ENCODE assay signal across 2 cellular contexts in genomic region chr20:51195990-51196389, GRCh38.
TF ChIP-seq lines count a peak whose summit lies in the region.

No MANE protein-coding gene starts in this region.

TF ChIP-seq in HepG2, 621 proteins besides CTCF, POLR2A, EP300 and RAD21 (continued from another document):
- TF ChIP-seq ZFP62 (CRISPR knock-in tag; IDR thresholded peaks at IDR 0.05) = no peak

TF ChIP-seq in K562, 482 proteins besides CTCF, POLR2A, EP300 and RAD21 (continued from another document and continues in another):
- TF ChIP-seq, protein P1, sequence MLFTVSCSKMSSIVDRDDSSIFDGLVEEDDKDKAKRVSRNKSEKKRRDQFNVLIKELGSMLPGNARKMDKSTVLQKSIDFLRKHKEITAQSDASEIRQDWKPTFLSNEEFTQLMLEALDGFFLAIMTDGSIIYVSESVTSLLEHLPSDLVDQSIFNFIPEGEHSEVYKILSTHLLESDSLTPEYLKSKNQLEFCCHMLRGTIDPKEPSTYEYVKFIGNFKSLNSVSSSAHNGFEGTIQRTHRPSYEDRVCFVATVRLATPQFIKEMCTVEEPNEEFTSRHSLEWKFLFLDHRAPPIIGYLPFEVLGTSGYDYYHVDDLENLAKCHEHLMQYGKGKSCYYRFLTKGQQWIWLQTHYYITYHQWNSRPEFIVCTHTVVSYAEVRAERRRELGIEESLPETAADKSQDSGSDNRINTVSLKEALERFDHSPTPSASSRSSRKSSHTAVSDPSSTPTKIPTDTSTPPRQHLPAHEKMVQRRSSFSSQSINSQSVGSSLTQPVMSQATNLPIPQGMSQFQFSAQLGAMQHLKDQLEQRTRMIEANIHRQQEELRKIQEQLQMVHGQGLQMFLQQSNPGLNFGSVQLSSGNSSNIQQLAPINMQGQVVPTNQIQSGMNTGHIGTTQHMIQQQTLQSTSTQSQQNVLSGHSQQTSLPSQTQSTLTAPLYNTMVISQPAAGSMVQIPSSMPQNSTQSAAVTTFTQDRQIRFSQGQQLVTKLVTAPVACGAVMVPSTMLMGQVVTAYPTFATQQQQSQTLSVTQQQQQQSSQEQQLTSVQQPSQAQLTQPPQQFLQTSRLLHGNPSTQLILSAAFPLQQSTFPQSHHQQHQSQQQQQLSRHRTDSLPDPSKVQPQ (CRISPR knock-in tag; IDR thresholded peaks at IDR 0.05; ENCODE audit: borderline replicate concordance) = no peak
- TF ChIP-seq ZNF589 (CRISPR knock-in tag; IDR thresholded peaks at IDR 0.05; ENCODE audit: low read depth) (no peak), CHCHD3 (CRISPR knock-in tag; IDR thresholded peaks at IDR 0.05) (no peak), HMG20A (CRISPR knock-in tag; conservative IDR thresholded peaks at IDR 0.05) (no peak), CHD4 (IDR thresholded peaks at IDR 0.05; ENCODE audit: insufficient read depth, insufficient replicate concordance, low read depth, low read length, poor library complexity, severe bottlenecking) (peak; percentile 88), KLF16 (IDR thresholded peaks at IDR 0.05) (no peak), PHB2 (IDR thresholded peaks at IDR 0.05; ENCODE audit: low read depth) (no peak), NELFE (IDR thresholded peaks at IDR 0.05; ENCODE audit: insufficient read depth, insufficient read length) (no peak), MNT (conservative IDR thresholded peaks at IDR 0.05) (no peak), POLR2AphosphoS5 (IDR thresholded peaks at IDR 0.05; ENCODE audit: control insufficient read depth, insufficient read depth, low read depth, low read length) (no peak), MBD2 (IDR thresholded peaks at IDR 0.05; ENCODE audit: borderline replicate concordance, low read depth) (no peak), TCF7L2 (IDR thresholded peaks at IDR 0.05; ENCODE audit: low read depth, low read length) (no peak), ZNF449 (CRISPR knock-in tag; IDR thresholded peaks at IDR 0.05) (no peak), NR2F6 (CRISPR knock-in tag; IDR thresholded peaks at IDR 0.05) (no peak), NEUROD1 (IDR thresholded peaks at IDR 0.05; ENCODE audit: borderline replicate concordance, low read depth, low read length, partially characterized antibody) (no peak), ZNF280B (CRISPR knock-in tag; IDR thresholded peaks at IDR 0.05) (no peak), PYGO2 (tag; IDR thresholded peaks at IDR 0.05) (no peak), RCOR1 (IDR thresholded peaks at IDR 0.05; ENCODE audit: borderline replicate concordance in 1 of 2, low read depth in 2 of 2, low read length in 2 of 2) (0 out of 4 replicates have a peak, but pooled peaks of 1 of the 2 experiments have one; percentile 41), ZNF764 (CRISPR knock-in tag; IDR thresholded peaks at IDR 0.05; ENCODE audit: low read depth) (no peak), RBM14 (IDR thresholded peaks at IDR 0.05; ENCODE audit: borderline replicate concordance, insufficient read depth, low read depth, low read length) (no peak), DNMT1 (IDR thresholded peaks at IDR 0.05) (no peak), TSC22D4 (tag; IDR thresholded peaks at IDR 0.05) (no peak), TAF1 (IDR thresholded peaks at IDR 0.05; ENCODE audit: control insufficient read depth, extremely low read depth, insufficient read depth, low read length, severe bottlenecking) (no peak), BCOR (IDR thresholded peaks at IDR 0.05) (peak; percentile 77; the same call in 1 of the 2 replicates), JUNB (CRISPR knock-in tag; conservative IDR thresholded peaks at IDR 0.05) (no peak), ZNF324 (CRISPR knock-in tag; IDR thresholded peaks at IDR 0.05) (no peak), E2F1 (CRISPR knock-in tag; IDR thresholded peaks at IDR 0.05) (no peak), ZNF707 (CRISPR knock-in tag; conservative IDR thresholded peaks at IDR 0.05) (no peak), POLR2AphosphoS2 (IDR thresholded peaks at IDR 0.05; ENCODE audit: low read length) (no peak), KDM1A (IDR thresholded peaks at IDR 0.05) (peak; percentile 27 to 33; a peak in 1 of 4 replicates), BRF1 (IDR thresholded peaks at IDR 0.05; ENCODE audit: borderline replicate concordance, extremely low read depth, insufficient read length) (no peak), ZC3H8 (IDR thresholded peaks at IDR 0.05) (no peak), ZNF584 (CRISPR knock-in tag; IDR thresholded peaks at IDR 0.05; ENCODE audit: low read depth) (no peak), PML (IDR thresholded peaks at IDR 0.05; ENCODE audit: low read length) (no peak), THRAP3 (IDR thresholded peaks at IDR 0.05; ENCODE audit: borderline replicate concordance) (no peak), CEBPB (tag; IDR thresholded peaks at IDR 0.05) (no peak), TFE3 (CRISPR knock-in tag; IDR thresholded peaks at IDR 0.05) (no peak), TAF9B (IDR thresholded peaks at IDR 0.05; ENCODE audit: partially characterized antibody) (no peak), SMAD4 (CRISPR knock-in tag; conservative IDR thresholded peaks at IDR 0.05) (no peak), HDAC2 (IDR thresholded peaks at IDR 0.05) (peak; percentile 28; the same call in 1 of the 2 replicates), LEF1 (IDR thresholded peaks at IDR 0.05) (no peak), ZNF311 (CRISPR knock-in tag; IDR thresholded peaks at IDR 0.05) (no peak), TFAM (CRISPR knock-in tag; conservative IDR thresholded peaks at IDR 0.05) (no peak), SNIP1 (IDR thresholded peaks at IDR 0.05; ENCODE audit: low read depth) (no peak), THAP7 (CRISPR knock-in tag; IDR thresholded peaks at IDR 0.05) (no peak), TEAD2 (tag; IDR thresholded peaks at IDR 0.05) (no peak), CAMTA2 (CRISPR knock-in tag; conservative IDR thresholded peaks at IDR 0.05) (no peak), NR1H2 (CRISPR knock-in tag; IDR thresholded peaks at IDR 0.05) (no peak), ADNP (tag; IDR thresholded peaks at IDR 0.05) (0 out of 2 replicates have a peak, but pooled peaks have one; percentile 41), ESRRA (IDR thresholded peaks at IDR 0.05; ENCODE audit: borderline replicate concordance, low read depth) (no peak; the same call in 1 of the 2 replicates), GTF2A2 (tag; IDR thresholded peaks at IDR 0.05) (no peak)
- TF ChIP-seq, protein P2, sequence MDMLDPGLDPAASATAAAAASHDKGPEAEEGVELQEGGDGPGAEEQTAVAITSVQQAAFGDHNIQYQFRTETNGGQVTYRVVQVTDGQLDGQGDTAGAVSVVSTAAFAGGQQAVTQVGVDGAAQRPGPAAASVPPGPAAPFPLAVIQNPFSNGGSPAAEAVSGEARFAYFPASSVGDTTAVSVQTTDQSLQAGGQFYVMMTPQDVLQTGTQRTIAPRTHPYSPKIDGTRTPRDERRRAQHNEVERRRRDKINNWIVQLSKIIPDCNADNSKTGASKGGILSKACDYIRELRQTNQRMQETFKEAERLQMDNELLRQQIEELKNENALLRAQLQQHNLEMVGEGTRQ (CRISPR knock-in tag; IDR thresholded peaks at IDR 0.05) = no peak
- TF ChIP-seq, protein P3, sequence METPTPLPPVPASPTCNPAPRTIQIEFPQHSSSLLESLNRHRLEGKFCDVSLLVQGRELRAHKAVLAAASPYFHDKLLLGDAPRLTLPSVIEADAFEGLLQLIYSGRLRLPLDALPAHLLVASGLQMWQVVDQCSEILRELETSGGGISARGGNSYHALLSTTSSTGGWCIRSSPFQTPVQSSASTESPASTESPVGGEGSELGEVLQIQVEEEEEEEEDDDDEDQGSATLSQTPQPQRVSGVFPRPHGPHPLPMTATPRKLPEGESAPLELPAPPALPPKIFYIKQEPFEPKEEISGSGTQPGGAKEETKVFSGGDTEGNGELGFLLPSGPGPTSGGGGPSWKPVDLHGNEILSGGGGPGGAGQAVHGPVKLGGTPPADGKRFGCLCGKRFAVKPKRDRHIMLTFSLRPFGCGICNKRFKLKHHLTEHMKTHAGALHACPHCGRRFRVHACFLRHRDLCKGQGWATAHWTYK (CRISPR knock-in tag; IDR thresholded peaks at IDR 0.05) = no peak
- TF ChIP-seq, protein P4, sequence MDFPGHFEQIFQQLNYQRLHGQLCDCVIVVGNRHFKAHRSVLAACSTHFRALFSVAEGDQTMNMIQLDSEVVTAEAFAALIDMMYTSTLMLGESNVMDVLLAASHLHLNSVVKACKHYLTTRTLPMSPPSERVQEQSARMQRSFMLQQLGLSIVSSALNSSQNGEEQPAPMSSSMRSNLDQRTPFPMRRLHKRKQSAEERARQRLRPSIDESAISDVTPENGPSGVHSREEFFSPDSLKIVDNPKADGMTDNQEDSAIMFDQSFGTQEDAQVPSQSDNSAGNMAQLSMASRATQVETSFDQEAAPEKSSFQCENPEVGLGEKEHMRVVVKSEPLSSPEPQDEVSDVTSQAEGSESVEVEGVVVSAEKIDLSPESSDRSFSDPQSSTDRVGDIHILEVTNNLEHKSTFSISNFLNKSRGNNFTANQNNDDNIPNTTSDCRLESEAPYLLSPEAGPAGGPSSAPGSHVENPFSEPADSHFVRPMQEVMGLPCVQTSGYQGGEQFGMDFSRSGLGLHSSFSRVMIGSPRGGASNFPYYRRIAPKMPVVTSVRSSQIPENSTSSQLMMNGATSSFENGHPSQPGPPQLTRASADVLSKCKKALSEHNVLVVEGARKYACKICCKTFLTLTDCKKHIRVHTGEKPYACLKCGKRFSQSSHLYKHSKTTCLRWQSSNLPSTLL (IDR thresholded peaks at IDR 0.05) = no peak
- TF ChIP-seq, protein P5, sequence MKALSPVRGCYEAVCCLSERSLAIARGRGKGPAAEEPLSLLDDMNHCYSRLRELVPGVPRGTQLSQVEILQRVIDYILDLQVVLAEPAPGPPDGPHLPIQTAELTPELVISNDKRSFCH (CRISPR knock-in tag; IDR thresholded peaks at IDR 0.05) = no peak
- TF ChIP-seq, protein P5 (tag; IDR thresholded peaks at IDR 0.05) = no peak
- TF ChIP-seq, protein P6, sequence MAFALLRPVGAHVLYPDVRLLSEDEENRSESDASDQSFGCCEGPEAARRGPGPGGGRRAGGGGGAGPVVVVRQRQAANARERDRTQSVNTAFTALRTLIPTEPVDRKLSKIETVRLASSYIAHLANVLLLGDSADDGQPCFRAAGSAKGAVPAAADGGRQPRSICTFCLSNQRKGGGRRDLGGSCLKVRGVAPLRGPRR (CRISPR knock-in tag; IDR thresholded peaks at IDR 0.05) = no peak
